9 cellular contexts compared by ENCODE assay signal in the genomic region with DNA sequence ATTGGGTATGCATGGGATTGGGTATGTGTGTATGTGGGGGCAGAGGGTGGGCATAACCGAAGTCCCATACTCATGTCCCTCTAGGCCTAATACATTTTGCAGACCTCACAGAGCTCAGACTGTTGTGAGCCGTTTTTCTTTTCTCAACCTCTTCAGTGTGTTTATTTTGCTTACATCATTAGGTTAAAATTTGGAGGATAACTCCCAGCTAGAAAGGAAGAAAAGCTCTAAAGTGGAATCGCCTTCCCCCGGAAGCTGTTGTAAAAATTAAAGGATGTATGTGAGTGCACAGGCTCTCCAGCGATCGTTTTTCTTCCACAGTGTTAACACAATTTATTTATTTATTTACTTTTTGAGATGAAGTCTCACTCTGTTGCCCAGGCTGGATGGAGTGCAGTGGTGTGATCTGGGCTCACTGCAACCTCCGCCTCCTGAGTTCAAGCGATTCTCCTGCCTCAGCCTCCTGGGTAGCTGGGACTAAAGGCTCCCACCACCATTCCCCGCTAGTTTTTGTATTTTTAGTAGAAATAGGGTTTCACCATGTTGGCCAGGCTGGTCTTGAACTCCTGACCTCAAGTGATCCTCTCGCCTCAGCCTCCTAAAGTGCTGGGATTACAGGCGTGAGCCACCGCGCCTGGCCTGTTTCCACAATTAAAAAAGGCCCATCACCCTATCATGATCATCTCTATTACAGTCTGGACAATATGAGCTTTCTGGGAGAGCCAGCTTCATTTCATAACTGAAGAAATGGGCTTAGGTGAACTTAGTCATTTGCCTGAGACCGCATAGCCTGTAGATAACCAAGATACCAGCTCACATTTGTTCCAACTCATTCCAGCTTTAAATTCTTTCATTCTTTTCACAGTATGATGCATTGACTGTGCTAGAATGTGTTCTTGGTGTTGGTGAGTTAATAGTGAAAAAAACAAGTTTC.
DNase-seq lines count a peak whose midpoint lies in the region; ATAC-seq and TF ChIP-seq lines count a peak whose summit lies in the region.
"Had no signal": no experiment of that assay in that cellular context is flagged by ENCODE, and none has a peak within 500 bp of the region (broad histone marks: within the 10 kb centered on the region; RNA-seq: fewer than 3 reads in every experiment).

No MANE protein-coding gene starts in this region.

- H3K4me3 ChIP-seq in ACC112 (ENCODE audit: low read depth, low read length) = peak overlapping the region; percentile 88
- H3K4me3 ChIP-seq in GM08714 (ENCODE audit: low read length) = peak overlapping the region; percentile 78; the same call in 1 of the 2 replicates
- peak overlapping the region; percentile 70 for H3K4me3 ChIP-seq in WERI-Rb-1 (ENCODE audit: low read depth, low read length)

- H2AFZ ChIP-seq in ACC112 (ENCODE audit: low read length, unreplicated experiment) = no peak overlapping the region

- H3K27ac ChIP-seq in ACC112 (ENCODE audit: low read depth, low read length) (peak overlapping the region; percentile 93), WERI-Rb-1 (peak overlapping the region; percentile 100)

- H3K36me3 ChIP-seq in ACC112 (ENCODE audit: insufficient read depth, low read length) (no peaks in the 10 kb centered on the region), WERI-Rb-1 (no peaks in the 10 kb centered on the region; the same call in 1 of the 2 replicates)
- H3K36me3 ChIP-seq: gastroesophageal sphincter had no signal

- no peak for ATAC-seq in GM18870 (IDR thresholded peaks at IDR 0.05; ENCODE audit: unreplicated experiment)
- ATAC-seq: gastroesophageal sphincter had no signal

- peaks cover 29% of the 10 kb centered on the region for H3K79me2 ChIP-seq in ACC112 (ENCODE audit: control insufficient read depth, insufficient read depth, low read length, unreplicated experiment)

- DNase-seq in WERI-Rb-1 (no peak), iris pigment epithelial cell (ENCODE audit: low read depth) (peak; percentile 93), epidermal melanocyte (ENCODE audit: insufficient read length, low spot score) (no peak), DMS 273 treated with DMSO at 0.1 percent for 48 hours (lab: John Stamatoyannopoulos, UW) (no peak), COR-L47 (lab: John Stamatoyannopoulos, UW) (no peak)

- H3K4me1 ChIP-seq in ACC112 (ENCODE audit: control insufficient read depth, insufficient read depth, low read length, unreplicated experiment) = peaks cover 9% of the 10 kb centered on the region

- no peaks in the 10 kb centered on the region for H3K27me3 ChIP-seq in ACC112 (ENCODE audit: insufficient read depth, low read length)
- H3K27me3 ChIP-seq in WERI-Rb-1 (ENCODE audit: insufficient read depth, low read depth, severe bottlenecking) = no peaks in the 10 kb centered on the region
- H3K27me3 ChIP-seq: gastroesophageal sphincter had no signal

- no peak for TF ChIP-seq CTCF in WERI-Rb-1 (IDR thresholded peaks at IDR 0.05; ENCODE audit: low read depth, low read length)

- H3K9me3 ChIP-seq in WERI-Rb-1 (ENCODE audit: severe bottlenecking) = no peaks in the 10 kb centered on the region
- H3K9me3 ChIP-seq: gastroesophageal sphincter had no signal
